In genomic region chr9:32828861-32829260, GRCh38 we compare ENCODE assay signal across 39 cellular contexts. TPM values are rescaled to one million over a fixed set of nuclear protein-coding genes. Genes with fewer than 3 reads are reported as not detected.
"Had no signal": no experiment of that assay in that cellular context is flagged by ENCODE, and none has a peak within 500 bp of the region (broad histone marks: within the 10 kb centered on the region; RNA-seq: fewer than 3 reads in every experiment).

No MANE protein-coding gene starts in this region.

- H3K36me3 ChIP-seq: MG63 had no signal

- DNase-seq: Karpas-422, Kasumi-1, MG63, MM.1S, MV-4-11, NCI-H1048, NCI-H1092, NCI-H1092 treated with DMSO at 0.1 percent for 48 hours, NCI-H1105, NCI-H1105 treated with DMSO at 0.1 percent for 48 hours, NCI-H1417, NCI-H1417 treated with DMSO at 0.1 percent for 48 hours, NCI-H1436, NCI-H1436 treated with DMSO at 0.1 percent for 48 hours, NCI-H146, NCI-H1694, NCI-H1694 treated with DMSO at 0.1 percent for 48 hours, NCI-H187, NCI-H187 treated with DMSO at 0.1 percent for 48 hours, NCI-H1930, NCI-H2029, NCI-H2029 treated with DMSO at 0.1 percent for 48 hours, NCI-H2081, NCI-H2081 treated with DMSO at 0.1 percent for 48 hours, NCI-H2107, NCI-H2171, NCI-H2171 treated with DMSO at 0.1 percent for 48 hours, NCI-H2227 treated with DMSO at 0.1 percent for 48 hours, NCI-H226, NCI-H345, NCI-H446, NCI-H446 treated with DMSO at 0.1 percent for 48 hours, NCI-H510A, NCI-H510A treated with DMSO at 0.1 percent for 48 hours, NCI-H524 had no signal

- H3K27me3 ChIP-seq: MG63 had no signal

- H3K9me3 ChIP-seq: MG63 had no signal

- H3K4me3 ChIP-seq: MG63 had no signal

RNA-seq across cellular contexts. Expression of gene TMEM215, which starts 45.5 kb away (rescaled TPM):
- total RNA-seq: LHCN-M2, M059J, MCF 10A, NCI-H460 had no signal
